In the genomic region with DNA sequence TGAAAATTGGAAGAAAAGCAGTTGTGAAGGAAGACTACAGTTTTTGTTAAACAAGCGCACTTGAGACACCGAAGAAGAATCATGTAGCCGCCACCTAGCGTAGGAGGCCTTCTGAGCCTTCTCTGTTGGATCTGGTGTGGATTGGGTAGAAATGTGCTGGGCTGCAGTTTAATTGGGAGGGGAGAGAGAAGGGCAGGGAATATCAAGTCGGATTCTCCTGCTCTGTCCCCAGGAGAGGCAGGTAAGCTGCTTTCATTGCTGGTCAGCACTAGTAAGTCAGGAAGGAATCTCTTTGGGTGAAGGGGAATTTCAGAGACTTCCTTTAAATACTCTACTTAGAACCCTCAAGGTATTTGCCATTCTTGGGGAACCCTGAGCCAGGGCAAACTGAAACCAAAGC, we compare ENCODE assay signal across 28 cellular contexts. TPM values are rescaled to one million over a fixed set of nuclear protein-coding genes. Genes with fewer than 3 reads are reported as not detected.
"Had no signal": no experiment of that assay in that cellular context is flagged by ENCODE, and none has a peak within 500 bp of the region (broad histone marks: within the 10 kb centered on the region; RNA-seq: fewer than 3 reads in every experiment).

No MANE protein-coding gene starts in this region.

- H3K4me3 Mint-ChIP-seq: activated B cell treated with CpG ODN at 0.5 μM for 24 hours; activated CD4-positive, alpha-beta T cell treated with anti-CD3 and anti-CD28 coated beads for 36 hours; activated naive CD8-positive, alpha-beta T cell treated with anti-CD3 and anti-CD28 coated beads for 36 hours; activated T-cell treated with anti-CD3 and anti-CD28 coated beads, Interleukin-2, amount 50 U/mL, for 4 hours; dendritic cell treated with granulocyte-macrophage colony-stimulating factor and Interleukin-4, amounts not matched to agents 40 ng/mL and 50 ng/mL, for 4 days; nephron; stimulated activated naive B cell treated with anti-CD40 and anti-IgM and Interleukin-4, amounts not matched to agents 10 μg/mL and 1 μg/mL and 100 μg/mL, for 72 hours; T-helper 1 cell treated with Interleukin-12 subunit alpha and Interleukin-12 subunit beta and Interleukin-4 antibody, amounts not matched to agents 30 μg/mL and 1 μg/mL, for 36 hours had no signal

- H3K9me3 Mint-ChIP-seq: activated T-helper 2 cell treated with anti-CD3 and anti-CD28 coated beads, Interferon-gamma antibody, Interleukin-2, Interleukin-4, amounts not matched to agents 10 μg/mL and 5 μg/mL and 100 μg/mL, durations not matched to agents 14 hours and 24 hours and 36 hours; dendritic cell treated with granulocyte-macrophage colony-stimulating factor and Interleukin-4, amounts not matched to agents 40 ng/mL and 50 ng/mL, for 4 days; T-helper 1 cell treated with Interleukin-12 subunit alpha and Interleukin-12 subunit beta and Interleukin-4 antibody, amounts not matched to agents 30 μg/mL and 1 μg/mL, for 36 hours had no signal

- DNase-seq: activated B cell treated with CpG ODN at 0.5 μM for 24 hours; activated CD4-positive, alpha-beta T cell treated with anti-CD3 and anti-CD28 coated beads for 36 hours; activated CD4-positive, alpha-beta T cell treated with anti-CD3 and anti-CD28 coated beads, Interleukin-2, amount 50 U/mL, for 4 hours; activated CD8-positive, alpha-beta memory T cell treated with anti-CD3 and anti-CD28 coated beads, Interleukin-2, amount 50 U/mL, for 48 hours; activated naive CD4-positive, alpha-beta T cell; activated naive CD8-positive, alpha-beta T cell treated with anti-CD3 and anti-CD28 coated beads for 36 hours; activated T-cell treated with anti-CD3 and anti-CD28 coated beads, Interleukin-2, amount 50 U/mL, for 4 hours; amniotic stem cell; effector memory CD4-positive, alpha-beta T cell; gastrocnemius medialis; hippocampal formation; left ventricle myocardium superior; posterior cingulate gyrus; sigmoid colon; stimulated activated CD4-positive, alpha-beta T cell treated with anti-CD3 and anti-CD28 coated beads, Interleukin-15, amount 100 ng/mL, for 24 hours; stimulated activated CD8-positive, alpha-beta memory T cell treated with anti-CD3 and anti-CD28 coated beads, Interleukin-4, amount 100 ng/mL, for 48 hours; stimulated activated naive B cell treated with anti-CD40 and anti-IgM and Interleukin-4, amounts not matched to agents 10 μg/mL and 1 μg/mL and 100 μg/mL, for 72 hours; T1000; transverse colon had no signal

- H3K27ac Mint-ChIP-seq: activated B cell treated with CpG ODN at 0.5 μM for 24 hours; activated CD4-positive, alpha-beta T cell treated with anti-CD3 and anti-CD28 coated beads for 36 hours; activated naive CD8-positive, alpha-beta T cell treated with anti-CD3 and anti-CD28 coated beads for 36 hours; activated T-helper 2 cell treated with anti-CD3 and anti-CD28 coated beads, Interferon-gamma antibody, Interleukin-2, Interleukin-4, amounts not matched to agents 10 μg/mL and 5 μg/mL and 100 μg/mL, durations not matched to agents 14 hours and 24 hours and 36 hours; dendritic cell treated with granulocyte-macrophage colony-stimulating factor and Interleukin-4, amounts not matched to agents 40 ng/mL and 50 ng/mL, for 4 days; stimulated activated naive B cell treated with anti-CD40 and anti-IgM and Interleukin-4, amounts not matched to agents 10 μg/mL and 1 μg/mL and 100 μg/mL, for 72 hours; T-helper 1 cell treated with Interleukin-12 subunit alpha and Interleukin-12 subunit beta and Interleukin-4 antibody, amounts not matched to agents 30 μg/mL and 1 μg/mL, for 36 hours had no signal

- H3K36me3 ChIP-seq: cardiac muscle cell, gastrocnemius medialis, sigmoid colon, transverse colon, vagina had no signal

- H3K27me3 ChIP-seq: gastrocnemius medialis, sigmoid colon, transverse colon, vagina had no signal

- H3K4me3 ChIP-seq: cardiac muscle cell, gastrocnemius medialis, sigmoid colon, smooth muscle cell, transverse colon, vagina had no signal

- H3K36me3 Mint-ChIP-seq: activated naive CD8-positive, alpha-beta T cell treated with anti-CD3 and anti-CD28 coated beads for 36 hours; stimulated activated naive B cell treated with anti-CD40 and anti-IgM and Interleukin-4, amounts not matched to agents 10 μg/mL and 1 μg/mL and 100 μg/mL, for 72 hours had no signal

- H3K4me1 ChIP-seq: sigmoid colon, vagina had no signal

- ATAC-seq: activated CD4-positive, alpha-beta T cell treated with anti-CD3 and anti-CD28 coated beads for 36 hours; activated T-cell treated with anti-CD3 and anti-CD28 coated beads, Interleukin-2, amount 50 U/mL, for 4 hours; esophagus mucosa; gastrocnemius medialis; left ventricle myocardium superior; stimulated activated naive B cell treated with anti-CD40 and anti-IgM and Interleukin-4, amounts not matched to agents 10 μg/mL and 1 μg/mL and 100 μg/mL, for 72 hours had no signal

- H3K9me3 ChIP-seq: gastrocnemius medialis, sigmoid colon, transverse colon, vagina had no signal

- H3K27ac ChIP-seq: cardiac muscle cell, gastrocnemius medialis, sigmoid colon, transverse colon, vagina had no signal

- H3K4me1 Mint-ChIP-seq: activated B cell treated with CpG ODN at 0.5 μM for 24 hours; activated CD4-positive, alpha-beta T cell treated with anti-CD3 and anti-CD28 coated beads for 36 hours; activated naive CD8-positive, alpha-beta T cell treated with anti-CD3 and anti-CD28 coated beads for 36 hours; stimulated activated naive B cell treated with anti-CD40 and anti-IgM and Interleukin-4, amounts not matched to agents 10 μg/mL and 1 μg/mL and 100 μg/mL, for 72 hours had no signal

RNA-seq across cellular contexts. Expression of a gene that starts 1.2 kb away (rescaled TPM):
- polyA plus RNA-seq: endothelial cell of umbilical vein, sigmoid colon, smooth muscle cell had no signal
